8 cellular contexts compared by ENCODE assay signal in genomic region chr3:79086514-79086913, GRCh38.
DNase-seq lines count a peak whose midpoint lies in the region; ATAC-seq and TF ChIP-seq lines count a peak whose summit lies in the region.

No MANE protein-coding gene starts in this region.

- no peak overlapping the region for H3K27ac ChIP-seq in caudate nucleus (ENCODE audit: low read depth, low read length)
- H3K27ac ChIP-seq in liver (ENCODE audit: low read depth in 1 of 2, low read length in 2 of 2), result no peak overlapping the region
- no peak overlapping the region for H3K27ac ChIP-seq in uterus

- no peak overlapping the region for H3K9ac ChIP-seq in liver (ENCODE audit: low read depth in 1 of 2, low read length in 2 of 2)

- TF ChIP-seq CTCF in liver (IDR thresholded peaks at IDR 0.05; ENCODE audit: low read depth, low read length, missing input control) (peak; percentile 73), uterus (IDR thresholded peaks at IDR 0.05) (peak; percentile 16 to 33 (median 31))

- intact Hi-C loops in uterus (cut with DNase I; ENCODE audit: low total_unique reads), result no loop called here

- no peaks in the 10 kb centered on the region for H3K27me3 ChIP-seq in liver (ENCODE audit: control insufficient read depth in 4 of 4, insufficient read depth in 4 of 4, low read length in 3 of 4)
- no peaks in the 10 kb centered on the region for H3K27me3 ChIP-seq in uterus

- peak; percentile 91 for ATAC-seq in GM21515 (IDR thresholded peaks at IDR 0.05; ENCODE audit: unreplicated experiment)

- H3K9me3 ChIP-seq in liver (ENCODE audit: control insufficient read depth in 4 of 4, low read length in 3 of 4) (no peaks in the 10 kb centered on the region), uterus (no peaks in the 10 kb centered on the region)

- H3K4me1 ChIP-seq in liver (ENCODE audit: control insufficient read depth in 4 of 4, insufficient read depth in 4 of 4, low read length in 3 of 4), result no peaks in the 10 kb centered on the region
- no peaks in the 10 kb centered on the region for H3K4me1 ChIP-seq in uterus

- peak; percentile 77 to 85 for TF ChIP-seq RAD21 in liver (IDR thresholded peaks at IDR 0.05)

- DNase-seq in NCI-H524 (lab: John Stamatoyannopoulos, UW) (peak; percentile 42 to 79), NCI-H524 treated with DMSO at 0.1 percent for 48 hours (lab: John Stamatoyannopoulos, UW) (no peak), HS-27A (ENCODE audit: low read depth) (peak; percentile 9), OCI-M1 (lab: John Stamatoyannopoulos, UW) (peak; percentile 67), caudate nucleus (lab: John Stamatoyannopoulos, UW) (peak in 40 of 61 donors; percentile 0 to 67 (median 18)), uterus (no peak)

- 5% methylated on average over 6 of the region's 6 CpGs for WGBS in liver

- no peak overlapping the region for H3K4me3 ChIP-seq in liver (ENCODE audit: low read depth in 1 of 3, low read length in 3 of 3)
- H3K4me3 ChIP-seq in uterus, result no peak overlapping the region

- no peak for TF ChIP-seq POLR2A in uterus (IDR thresholded peaks at IDR 0.05)

- H3K36me3 ChIP-seq in liver (ENCODE audit: control insufficient read depth in 4 of 4, insufficient read depth in 3 of 4, low read depth in 1 of 4, low read length in 3 of 4) (no peaks in the 10 kb centered on the region), uterus (no peaks in the 10 kb centered on the region)

TF ChIP-seq in liver, 16 proteins besides CTCF, POLR2A, EP300 and RAD21:
- no peak for TF ChIP-seq TAF1 (conservative IDR thresholded peaks at IDR 0.05)
- no peak for TF ChIP-seq RXRA (IDR thresholded peaks at IDR 0.05)
- no peak for TF ChIP-seq YY1 (IDR thresholded peaks at IDR 0.05)
- no peak for TF ChIP-seq MAX (IDR thresholded peaks at IDR 0.05)
- TF ChIP-seq FOXA1 (IDR thresholded peaks at IDR 0.05), result no peak
- no peak for TF ChIP-seq NR2F2 (IDR thresholded peaks at IDR 0.05)
- no peak for TF ChIP-seq HNF4A (conservative IDR thresholded peaks at IDR 0.05)
- TF ChIP-seq REST (IDR thresholded peaks at IDR 0.05), result no peak
TF ChIP-seq in liver: peak in this region for 0.

Comparison
In these comparisons a context has a peak if more than half of its experiments do, and no peak if none do; other contexts are left out.
1. DNase-seq: peak in NCI-H524 (2 of 2), HS-27A (single experiment), OCI-M1 (single experiment) and caudate nucleus (40 of 61); none in NCI-H524 treated with DMSO at 0.1 percent for 48 hours (single experiment) and uterus (0 of 2).